ENCODE assay signal across 10 cellular contexts in the genomic region with DNA sequence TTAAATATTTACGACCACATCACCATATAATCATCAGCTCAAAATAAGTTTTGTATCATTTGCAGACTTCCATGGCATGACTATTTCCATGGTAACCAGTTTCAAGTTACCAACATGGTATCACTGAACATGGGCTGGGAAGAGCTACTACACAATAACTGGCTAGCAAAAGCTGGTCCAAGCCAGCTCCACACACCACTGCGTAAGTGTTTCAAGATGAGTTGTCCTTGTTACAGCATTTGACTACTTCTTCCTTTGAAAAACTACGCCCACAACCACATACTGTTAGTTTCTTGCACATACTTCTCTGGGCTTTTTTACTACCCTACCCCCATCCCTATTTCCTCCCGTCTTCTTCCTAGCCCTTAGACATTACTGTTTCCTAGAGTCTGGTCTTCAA. TPM values are rescaled to one million over a fixed set of nuclear protein-coding genes. Genes with fewer than 3 reads are reported as not detected.
DNase-seq lines count a peak whose midpoint lies in the region; ATAC-seq and TF ChIP-seq lines count a peak whose summit lies in the region.
"Had no signal": no experiment of that assay in that cellular context is flagged by ENCODE, and none has a peak within 500 bp of the region (broad histone marks: within the 10 kb centered on the region; RNA-seq: fewer than 3 reads in every experiment).

No MANE protein-coding gene starts in this region.

- H3K4me2 ChIP-seq in SK-N-SH, result no peak overlapping the region
- H3K4me2 ChIP-seq: KMS-11 had no signal

- CTCF ChIA-PET in T-cell (lab: Charles Lee) (interaction anchor here in 1 of 2 donors (1.3 to 1.4 kb wide), 2 partner anchors 9 to 11 kb away, joined by 4 to 12 read pairs; a partner anchor contains a TSS), SK-N-SH (lab: Yijun Ruan, JAX) (interaction anchor here (1.5 kb wide), 1 partner anchor 10 kb away, joined by 6 read pairs; no protein-coding TSS in a partner anchor)

- TF ChIP-seq RAD21 in SK-N-SH (IDR thresholded peaks at IDR 0.05; ENCODE audit: low read length), result no peak

- peaks cover 10% of the 10 kb centered on the region for H3F3A ChIP-seq in SK-N-SH (replicated peaks; ENCODE audit: insufficient read depth)

- no peak overlapping the region for H3K4me3 ChIP-seq in SK-N-SH (ENCODE audit: low read depth in 2 of 2, low read length in 1 of 2)

- peaks cover 81 to 84% of the 10 kb centered on the region in 2 experiments for H3K36me3 ChIP-seq in SK-N-SH (replicated peaks in 1 of 2; ENCODE audit: control insufficient read depth in 1 of 2, insufficient read depth in 2 of 2, low read length in 1 of 2)

- H3K27ac ChIP-seq in SK-N-SH (ENCODE audit: low read depth in 2 of 2, low read length in 1 of 2), result no peak overlapping the region
- H3K27ac ChIP-seq: epithelial cell of prostate, KMS-11 had no signal

- peaks cover 27% of the 10 kb centered on the region for H4K20me1 ChIP-seq in SK-N-SH (ENCODE audit: insufficient read depth)

- H3K9me2 ChIP-seq in SK-N-SH, result no peaks in the 10 kb centered on the region

- H3K79me2 ChIP-seq in SK-N-SH (ENCODE audit: insufficient read depth), result peaks cover 63% of the 10 kb centered on the region

- peak overlapping the region; percentile 0 to 34 (median 4) for H3K4me3 Mint-ChIP-seq in T-cell
- no peak overlapping the region for H3K4me3 Mint-ChIP-seq in endothelial cell (ENCODE audit: unreplicated experiment)

- H3K9me3 Mint-ChIP-seq in T-cell (no peaks in the 10 kb centered on the region), endothelial cell (ENCODE audit: unreplicated experiment) (no peaks in the 10 kb centered on the region)

- POLR2A ChIA-PET in T-cell (lab: Charles Lee) (interaction anchor here in 1 of 2 donors (0.6 to 1.4 kb wide), 3 partner anchors 9 to 1509 kb away, joined by 3 to 10 read pairs (median 3); a partner anchor contains a TSS), SK-N-SH (lab: Yijun Ruan, JAX) (no interaction called here)

- no peaks in the 10 kb centered on the region for H3K27me3 ChIP-seq in SK-N-SH (ENCODE audit: insufficient read depth)

- TF ChIP-seq CTCF in endothelial cell (IDR thresholded peaks at IDR 0.05; ENCODE audit: unreplicated experiment), result no peak
- no peak for TF ChIP-seq CTCF in SK-N-SH (IDR thresholded peaks at IDR 0.05)

- H3K4me1 Mint-ChIP-seq in T-cell, result peaks cover 65 to 76% (median 74%) of the 10 kb centered on the region in 3 donors
- H3K4me1 Mint-ChIP-seq in endothelial cell (ENCODE audit: unreplicated experiment), result peaks cover 9% of the 10 kb centered on the region

- no peaks in the 10 kb centered on the region for H3K27me3 Mint-ChIP-seq in T-cell
- H3K27me3 Mint-ChIP-seq in endothelial cell (ENCODE audit: unreplicated experiment), result peaks cover 2% of the 10 kb centered on the region

- H3K36me3 Mint-ChIP-seq in T-cell (peaks cover 63% of the 10 kb centered on the region), endothelial cell (ENCODE audit: low read depth, unreplicated experiment) (peaks cover 36% of the 10 kb centered on the region)

- ATAC-seq in GM18870 (IDR thresholded peaks at IDR 0.05; ENCODE audit: unreplicated experiment), result peak; percentile 93
- peak; percentile 93 for ATAC-seq in HG02588 (IDR thresholded peaks at IDR 0.05; ENCODE audit: unreplicated experiment)
- peak in 3 of 4 experiments; percentile 32 to 37 (median 37) for ATAC-seq in T-cell (replicated peaks in 1 of 4)

- 98% methylated on average over 4 of the region's 4 CpGs for WGBS in SK-N-SH (ENCODE audit: low lambda C conversion rate)

- H3K9ac ChIP-seq in SK-N-SH, result no peak overlapping the region
- H3K9ac ChIP-seq: KMS-11 had no signal

- DNase-seq in T-cell, result no peak
- DNase-seq in renal cortical epithelial cell (ENCODE audit: low read depth), result peak; percentile 47
- DNase-seq in HK-2 (ENCODE audit: unreplicated experiment), result no peak
- DNase-seq in endothelial cell (ENCODE audit: low spot score), result no peak
- DNase-seq in SK-N-SH, result no peak
- DNase-seq in Kasumi-1 (lab: John Stamatoyannopoulos, UW), result no peak

- no peak for TF ChIP-seq EP300 in SK-N-SH (IDR thresholded peaks at IDR 0.05; ENCODE audit: borderline replicate concordance in 1 of 2, low read depth in 1 of 2, low read length in 1 of 2)

- H3K9me3 ChIP-seq in SK-N-SH, result no peaks in the 10 kb centered on the region

- H3K27ac Mint-ChIP-seq in T-cell (peak overlapping the region; percentile 9 to 50), endothelial cell (ENCODE audit: unreplicated experiment) (no peak overlapping the region)

- no peaks in the 10 kb centered on the region; a peak in 2 of 4 replicates for H3K4me1 ChIP-seq in SK-N-SH (ENCODE audit: control insufficient read depth in 1 of 2, insufficient read depth in 2 of 2, low read depth in 1 of 2, low read length in 1 of 2)

- no peak overlapping the region for H2AFZ ChIP-seq in SK-N-SH (ENCODE audit: low read depth)

TF ChIP-seq in SK-N-SH, 30 proteins besides CTCF, POLR2A, EP300 and RAD21:
- TF ChIP-seq, protein P1, sequence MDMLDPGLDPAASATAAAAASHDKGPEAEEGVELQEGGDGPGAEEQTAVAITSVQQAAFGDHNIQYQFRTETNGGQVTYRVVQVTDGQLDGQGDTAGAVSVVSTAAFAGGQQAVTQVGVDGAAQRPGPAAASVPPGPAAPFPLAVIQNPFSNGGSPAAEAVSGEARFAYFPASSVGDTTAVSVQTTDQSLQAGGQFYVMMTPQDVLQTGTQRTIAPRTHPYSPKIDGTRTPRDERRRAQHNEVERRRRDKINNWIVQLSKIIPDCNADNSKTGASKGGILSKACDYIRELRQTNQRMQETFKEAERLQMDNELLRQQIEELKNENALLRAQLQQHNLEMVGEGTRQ (IDR thresholded peaks at IDR 0.05; ENCODE audit: borderline replicate concordance, low read depth, low read length), result no peak
- TF ChIP-seq MEF2A (IDR thresholded peaks at IDR 0.05; ENCODE audit: borderline replicate concordance, low read depth) (no peak), TCF12 (IDR thresholded peaks at IDR 0.05) (no peak)

RNA-seq across cellular contexts. Expression of a gene that starts 8.5 kb away (rescaled TPM):
- 100 to 1,000 TPM; 194 to 212 (median 201) TPM for total RNA-seq in T-cell
- 248 and 303 TPM in 2 replicates for total RNA-seq in renal cortical epithelial cell
- 220 TPM for total RNA-seq in endothelial cell (ENCODE audit: unreplicated experiment)
- 83.4 and 113 TPM in 2 replicates for polyA plus RNA-seq in SK-N-SH (2012; rRNA removed)
- polyA plus RNA-seq in SK-N-SH (2012; cell fraction: cytosol; rRNA removed), result 102 and 104 TPM in 2 replicates
- 45.4 and 83.9 TPM in 2 replicates for polyA plus RNA-seq in SK-N-SH (2012; cell fraction: nucleus; rRNA removed)

Comparison
In these comparisons a context has a peak if more than half of its experiments do, and no peak if none do; other contexts are left out.
1. ATAC-seq: peak in every context shown above with its lines; median percentile 93 in GM18870; 93 in HG02588; 37 in T-cell.